9 cellular contexts compared by ENCODE assay signal in genomic region chr2:4763009-4763408, GRCh38.
DNase-seq lines count a peak whose midpoint lies in the region; ATAC-seq, FAIRE-seq and TF ChIP-seq lines count a peak whose summit lies in the region.
"Had no signal": no experiment of that assay in that cellular context is flagged by ENCODE, and none has a peak within 500 bp of the region (broad histone marks: within the 10 kb centered on the region; RNA-seq: fewer than 3 reads in every experiment).

No MANE protein-coding gene starts in this region.

- H3K9me3 Mint-ChIP-seq in astrocyte (ENCODE audit: unreplicated experiment) (peaks cover 4% of the 10 kb centered on the region), neural progenitor cell (no peaks in the 10 kb centered on the region)

- ATAC-seq in psoas muscle, result no peak

- no peaks in the 10 kb centered on the region for H3K27me3 Mint-ChIP-seq in astrocyte (ENCODE audit: low read depth, unreplicated experiment)
- H3K27me3 Mint-ChIP-seq in neural progenitor cell (ENCODE audit: insufficient read depth, low read depth), result no peaks in the 10 kb centered on the region

- CTCF ChIA-PET in GM10248 (lab: Yijun Ruan, JAX), result interaction anchor here (1.3 kb wide), 1 partner anchor 18 kb away, joined by 3 read pairs; no protein-coding TSS in a partner anchor

- DNase-seq in HL-60 (ENCODE audit: low read depth in 1 of 2, low spot score in 1 of 2) (peak in 1 of 2 experiments; percentile 22), NCI-H1930 (lab: John Stamatoyannopoulos, UW) (peak; percentile 0 to 21), astrocyte (ENCODE audit: low read depth) (no peak), neural progenitor cell (ENCODE audit: low spot score) (peak; percentile 78), GM10248 (ENCODE audit: extremely low spot score) (no peak), psoas muscle (no peak)
- no peak for DNase-seq in activated naive CD4-positive, alpha-beta T cell treated with anti-CD3 and anti-CD28 coated beads, Interleukin-2, amount 50 U/mL, for 16 hours
- DNase-seq: activated CD8-positive, alpha-beta memory T cell treated with anti-CD3 and anti-CD28 coated beads, Interleukin-2, amount 50 U/mL, for 48 hours; sigmoid colon had no signal

- H3K27ac ChIP-seq in HL-60 (replicated peaks) (no peak overlapping the region), astrocyte (ENCODE audit: low read depth, low read length) (no peak overlapping the region), neural progenitor cell (no peak overlapping the region), psoas muscle (no peak overlapping the region)
- H3K27ac ChIP-seq: sigmoid colon had no signal

- H4K20me1 ChIP-seq in astrocyte (ENCODE audit: insufficient read depth, low read length), result no peaks in the 10 kb centered on the region
- H4K20me1 ChIP-seq in neural progenitor cell (ENCODE audit: low read depth), result no peaks in the 10 kb centered on the region

- H3K36me3 ChIP-seq in astrocyte (ENCODE audit: insufficient read depth, low read length), result no peaks in the 10 kb centered on the region
- H3K36me3 ChIP-seq in neural progenitor cell, result no peaks in the 10 kb centered on the region
- no peaks in the 10 kb centered on the region for H3K36me3 ChIP-seq in psoas muscle (ENCODE audit: insufficient read depth in 1 of 2, low read depth in 1 of 2)
- H3K36me3 ChIP-seq: sigmoid colon had no signal

- H3K79me2 ChIP-seq in astrocyte (ENCODE audit: insufficient read depth, low read length) (no peaks in the 10 kb centered on the region), neural progenitor cell (ENCODE audit: low read depth) (no peaks in the 10 kb centered on the region)

- POLR2A ChIA-PET in GM10248 (lab: Yijun Ruan, JAX), result no interaction called here

- H3K27ac Mint-ChIP-seq in astrocyte (ENCODE audit: unreplicated experiment) (no peak overlapping the region), neural progenitor cell (no peak overlapping the region)

- H3K9ac ChIP-seq in astrocyte (ENCODE audit: low read length), result no peak overlapping the region
- H3K9ac ChIP-seq in neural progenitor cell, result no peak overlapping the region

- H3K4me2 ChIP-seq in astrocyte (ENCODE audit: low read length), result no peak overlapping the region
- no peak overlapping the region for H3K4me2 ChIP-seq in neural progenitor cell

- H3K4me3 ChIP-seq in HL-60 (replicated peaks; ENCODE audit: insufficient read depth, low read length), result no peak overlapping the region
- no peak overlapping the region for H3K4me3 ChIP-seq in astrocyte (ENCODE audit: insufficient read depth, low read depth, low read length)
- H3K4me3 ChIP-seq in neural progenitor cell, result no peak overlapping the region
- H3K4me3 ChIP-seq in psoas muscle, result no peak overlapping the region
- H3K4me3 ChIP-seq: sigmoid colon had no signal

- H3K4me3 Mint-ChIP-seq in astrocyte (ENCODE audit: unreplicated experiment) (no peak overlapping the region), neural progenitor cell (no peak overlapping the region)

- intact Hi-C loops in psoas muscle (cut with DNase I), result no loop called here

- TF ChIP-seq CTCF in HL-60 (IDR thresholded peaks at IDR 0.05; ENCODE audit: insufficient read depth, low read length), result peak; percentile 9
- TF ChIP-seq CTCF in astrocyte (IDR thresholded peaks at IDR 0.05; ENCODE audit: insufficient read depth, low read depth, low read length), result peak; percentile 37
- peak; percentile 87 for TF ChIP-seq CTCF in neural progenitor cell (IDR thresholded peaks at IDR 0.05)
- TF ChIP-seq CTCF in GM10248 (IDR thresholded peaks at IDR 0.05; ENCODE audit: control extremely low read depth, extremely low read depth, low read depth, missing control alignments), result no peak
- TF ChIP-seq CTCF in psoas muscle (IDR thresholded peaks at IDR 0.05), result no peak

- H3K36me3 Mint-ChIP-seq in astrocyte (ENCODE audit: low read depth, unreplicated experiment) (no peaks in the 10 kb centered on the region), neural progenitor cell (no peaks in the 10 kb centered on the region)

- no peak for FAIRE-seq in astrocyte (lab: Jason Lieb, UNC)

- H3K4me1 Mint-ChIP-seq in astrocyte (ENCODE audit: low read depth, unreplicated experiment) (no peaks in the 10 kb centered on the region), neural progenitor cell (peaks cover 7% of the 10 kb centered on the region)

- 5 to 6% (median 6%) methylated on average over 4 of the region's 4 CpGs for WGBS in psoas muscle, 3 donors

- H2AFZ ChIP-seq in astrocyte (ENCODE audit: low read depth, low read length) (no peak overlapping the region), neural progenitor cell (replicated peaks) (peak overlapping the region; percentile 78)

- H3K9me3 ChIP-seq in astrocyte (ENCODE audit: insufficient read depth, low read depth, low read length) (no peaks in the 10 kb centered on the region), neural progenitor cell (ENCODE audit: low read depth) (no peaks in the 10 kb centered on the region), psoas muscle (no peaks in the 10 kb centered on the region)
- H3K9me3 ChIP-seq: sigmoid colon had no signal

- no peaks in the 10 kb centered on the region for H3K4me1 ChIP-seq in astrocyte (ENCODE audit: insufficient read depth, low read length)
- H3K4me1 ChIP-seq in neural progenitor cell, result no peaks in the 10 kb centered on the region
- H3K4me1 ChIP-seq in psoas muscle, result no peaks in the 10 kb centered on the region
- H3K4me1 ChIP-seq: sigmoid colon had no signal

- H3K27me3 ChIP-seq in HL-60 (ENCODE audit: insufficient read depth, poor library complexity, severe bottlenecking), result no peaks in the 10 kb centered on the region
- no peaks in the 10 kb centered on the region for H3K27me3 ChIP-seq in astrocyte (ENCODE audit: insufficient read depth, low read length)
- H3K27me3 ChIP-seq in neural progenitor cell, result no peaks in the 10 kb centered on the region
- H3K27me3 ChIP-seq in psoas muscle (ENCODE audit: insufficient read depth in 3 of 3, low read length in 2 of 3), result no peaks in the 10 kb centered on the region
- H3K27me3 ChIP-seq: sigmoid colon had no signal

- H3F3A ChIP-seq in neural progenitor cell (ENCODE audit: low read depth), result no peaks in the 10 kb centered on the region

Comparison
In these comparisons a context has a peak if more than half of its experiments do, and no peak if none do; other contexts are left out.
1. DNase-seq: peak in NCI-H1930 (2 of 2) and neural progenitor cell (single experiment); none in astrocyte (single experiment), activated naive CD4-positive, alpha-beta T cell treated with anti-CD3 and anti-CD28 coated beads, Interleukin-2, amount 50 U/mL, for 16 hours (single experiment), GM10248 (single experiment) and psoas muscle (0 of 2).
2. CTCF ChIP-seq: peak in HL-60 (single experiment), astrocyte (single experiment) and neural progenitor cell (single experiment); none in GM10248 (single experiment) and psoas muscle (single experiment).